Comparison of ENCODE assay signal across 20 cellular contexts in the genomic region with DNA sequence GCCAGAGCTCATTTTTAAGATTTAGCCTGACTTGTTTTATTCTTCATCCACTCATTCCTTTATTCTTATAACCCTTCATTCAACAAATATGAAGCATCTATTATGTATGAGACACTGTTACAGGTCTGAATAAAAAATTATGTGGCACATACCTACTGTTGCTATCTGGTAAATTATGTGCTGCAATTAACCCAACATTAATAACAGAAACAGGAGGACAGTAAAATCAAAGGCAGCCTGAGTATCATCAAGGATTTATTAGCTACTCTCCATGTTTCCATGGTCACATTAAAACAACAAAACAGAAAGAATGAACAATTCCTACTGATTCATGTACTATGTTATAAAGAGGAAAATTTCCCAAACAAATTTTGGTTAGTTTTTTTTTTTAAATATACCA.
"Had no signal": no experiment of that assay in that cellular context is flagged by ENCODE, and none has a peak within 500 bp of the region (broad histone marks: within the 10 kb centered on the region; RNA-seq: fewer than 3 reads in every experiment).

No MANE protein-coding gene starts in this region.

- ATAC-seq: activated CD4-positive, CD25-positive, alpha-beta regulatory T cell treated with anti-CD3 and anti-CD28 coated beads, Interleukin-2, amount 50 U/mL, for 24 hours; activated CD8-positive, alpha-beta T cell treated with anti-CD3 and anti-CD28 coated beads, Interleukin-2, amount 10 ng/mL, durations not matched to agents 7 days and 5 days; activated naive CD8-positive, alpha-beta T cell treated with anti-CD3 and anti-CD28 coated beads, Interleukin-2, amount 50 U/mL, for 24 hours had no signal

- DNase-seq: activated CD4-positive, alpha-beta T cell treated with anti-CD3 and anti-CD28 coated beads for 48 hours; activated CD4-positive, alpha-beta T cell treated with anti-CD3 and anti-CD28 coated beads, Interleukin-2, amount 50 U/mL, for 4 hours; activated CD8-positive, alpha-beta T cell treated with anti-CD3 and anti-CD28 coated beads, Interleukin-2, amount 10 ng/mL, durations not matched to agents 7 days and 5 days; activated effector memory CD4-positive, alpha-beta T cell treated with Interleukin-2 at 50 U/mL for 16 hours; activated naive CD4-positive, alpha-beta T cell; activated naive CD8-positive, alpha-beta T cell treated with anti-CD3 and anti-CD28 coated beads, Interleukin-2, amount 50 U/mL, for 24 hours; activated T-cell treated with anti-CD3 and anti-CD28 coated beads, Interleukin-2, amount 50 U/mL, for 24 hours; amygdala; MM.1S; NCI-H1105; NCI-H1436 treated with DMSO at 0.1 percent for 48 hours; NCI-H187; NCI-H2081; NCI-H345; NCI-H510A; Peyer's patch; Right ventricle myocardium superior had no signal

- H3K4me3 ChIP-seq: Peyer's patch had no signal

- H3K36me3 ChIP-seq: Peyer's patch had no signal

- H3K9me3 ChIP-seq: Peyer's patch had no signal

- H3K27me3 ChIP-seq: Peyer's patch had no signal

- H3K4me1 ChIP-seq: Peyer's patch had no signal

- FAIRE-seq: astrocyte had no signal

- H3K27ac ChIP-seq: Peyer's patch, RWPE1 had no signal
